8 cellular contexts compared by ENCODE assay signal in genomic region chr7:12212051-12212485, GRCh38. TPM values are rescaled to one million over a fixed set of nuclear protein-coding genes. Genes with fewer than 3 reads are reported as not detected.
A peak's percentile ranks its signal among the peaks of the same experiment; 100 is the strongest.
DNase-seq lines count a peak whose midpoint lies in the region; TF ChIP-seq lines count a peak whose summit lies in the region.

No MANE protein-coding gene starts in this region.

- H3K4me3 ChIP-seq in mammary epithelial cell (replicated peaks in 1 of 3; ENCODE audit: insufficient read depth in 1 of 3, low read depth in 2 of 3, low read length in 3 of 3), result peak overlapping the region; percentile 59 to 62 (median 60)

- H3K27me3 ChIP-seq in mammary epithelial cell (ENCODE audit: insufficient read depth, low read length), result no peaks in the 10 kb centered on the region

- dilution Hi-C loops in mammary epithelial cell (cut with HindIII; ENCODE audit: low sequenced_read_pairs), result no loop called here

- no peaks in the 10 kb centered on the region for H3K9me3 ChIP-seq in mammary epithelial cell (replicated peaks; ENCODE audit: insufficient read depth, low read length)

- no peak for TF ChIP-seq CTCF in mammary epithelial cell (conservative IDR thresholded peaks at IDR 0.05 in 1 of 2, IDR thresholded peaks at IDR 0.05 in 1 of 2; ENCODE audit: extremely low read depth in 1 of 2, insufficient read depth in 1 of 2, low read depth in 1 of 2, low read length in 2 of 2)
- TF ChIP-seq CTCF in mesothelial cell of epicardium (IDR thresholded peaks at IDR 0.05; ENCODE audit: unreplicated experiment), result no peak

- H3K4me3 Mint-ChIP-seq in mesothelial cell of epicardium, result peak overlapping the region; percentile 96

- no peaks in the 10 kb centered on the region for H3K27me3 Mint-ChIP-seq in mesothelial cell of epicardium (ENCODE audit: low read depth)

- H3K79me2 ChIP-seq in mammary epithelial cell (ENCODE audit: insufficient read depth, low read length), result peaks cover 28% of the 10 kb centered on the region

- intact Hi-C loops in mammary epithelial cell (cut with micrococcal nuclease), result no loop called here

- peaks cover 19% of the 10 kb centered on the region for H3K36me3 Mint-ChIP-seq in mesothelial cell of epicardium

- 20% methylated on average over 5 of the region's 5 CpGs for WGBS in mammary epithelial cell (ENCODE audit: low coverage, missing lambda C conversion rate)

- H3K9me3 Mint-ChIP-seq in mesothelial cell of epicardium, result no peaks in the 10 kb centered on the region

- H3K36me3 ChIP-seq in mammary epithelial cell (ENCODE audit: insufficient read depth, low read length), result no peaks in the 10 kb centered on the region

- H3K27ac ChIP-seq in mammary epithelial cell (ENCODE audit: insufficient read depth, low read depth, low read length), result peak overlapping the region; percentile 55

- H3K4me2 ChIP-seq in mammary epithelial cell (ENCODE audit: insufficient read depth, low read depth, low read length), result peak overlapping the region; percentile 90

- peak overlapping the region; percentile 81 for H3K9ac ChIP-seq in mammary epithelial cell (ENCODE audit: insufficient read depth, low read length)

- H3K4me1 Mint-ChIP-seq in mesothelial cell of epicardium, result peaks cover 40% of the 10 kb centered on the region

- peaks cover 8% of the 10 kb centered on the region for H3K4me1 ChIP-seq in mammary epithelial cell (ENCODE audit: insufficient read depth, low read length)

- BruUV-seq in mammary epithelial cell (replicated peaks; lab: Mats Ljungman, UMichigan), result TSS peak; percentile 46

- in situ Hi-C loops in mammary epithelial cell (cut with MboI; ENCODE audit: low sequenced_read_pairs in 2 of 2), result no loop called here

- DNase-seq in NCI-H2171 treated with DMSO at 0.1 percent for 48 hours (lab: John Stamatoyannopoulos, UW) (peak; percentile 60), NCI-H2171 (lab: John Stamatoyannopoulos, UW) (no peak), NCI-H69 (lab: John Stamatoyannopoulos, UW) (peak; percentile 75), mammary epithelial cell (no peak), mesothelial cell of epicardium (ENCODE audit: low spot score in 2 of 2, unreplicated experiment in 2 of 2) (no peak), hippocampal formation (lab: John Stamatoyannopoulos, UW) (no peak)
- DNase-seq in stimulated activated naive CD4-positive, alpha-beta T cell (lab: John Stamatoyannopoulos, UW), result no peak
- no peak for DNase-seq in activated effector memory CD4-positive, alpha-beta T cell treated with anti-CD3 and anti-CD28 coated beads, Interleukin-2, amount 50 U/mL, for 16 hours

- CTCF ChIA-PET in mammary epithelial cell (lab: Charles Lee; ENCODE audit: low non-redundant PET), result no interaction called here

- H3K27ac Mint-ChIP-seq in mesothelial cell of epicardium, result peak overlapping the region; percentile 99

- H4K20me1 ChIP-seq in mammary epithelial cell (ENCODE audit: insufficient read depth, low read length), result no peaks in the 10 kb centered on the region

- H2AFZ ChIP-seq in mammary epithelial cell (ENCODE audit: low read depth, low read length), result peak overlapping the region; percentile 95

RNA-seq across cellular contexts. Expression of gene TMEM106B, which starts 1.0 kb away (rescaled TPM):
- total RNA-seq in mammary epithelial cell, result 10 to 100 TPM; 33.5 to 75.2 TPM
- 16.3 TPM for polyA plus RNA-seq in mammary epithelial cell
- polyA minus RNA-seq in mammary epithelial cell, result 9.9 TPM
- total RNA-seq in mesothelial cell of epicardium, result 73.9 to 84.7 TPM (median 81.3 TPM) in 3 replicates

Comparison
In these comparisons a context has a peak if more than half of its experiments do, and no peak if none do; other contexts are left out.
1. DNase-seq: peak in NCI-H2171 treated with DMSO at 0.1 percent for 48 hours (single experiment) and NCI-H69 (single experiment); none in NCI-H2171 (single experiment), mammary epithelial cell (single experiment), mesothelial cell of epicardium (0 of 2), hippocampal formation (0 of 2), stimulated activated naive CD4-positive, alpha-beta T cell (0 of 6) and activated effector memory CD4-positive, alpha-beta T cell treated with anti-CD3 and anti-CD28 coated beads, Interleukin-2, amount 50 U/mL, for 16 hours (single experiment).